1 cellular context compared by ENCODE assay signal in the genomic region with DNA sequence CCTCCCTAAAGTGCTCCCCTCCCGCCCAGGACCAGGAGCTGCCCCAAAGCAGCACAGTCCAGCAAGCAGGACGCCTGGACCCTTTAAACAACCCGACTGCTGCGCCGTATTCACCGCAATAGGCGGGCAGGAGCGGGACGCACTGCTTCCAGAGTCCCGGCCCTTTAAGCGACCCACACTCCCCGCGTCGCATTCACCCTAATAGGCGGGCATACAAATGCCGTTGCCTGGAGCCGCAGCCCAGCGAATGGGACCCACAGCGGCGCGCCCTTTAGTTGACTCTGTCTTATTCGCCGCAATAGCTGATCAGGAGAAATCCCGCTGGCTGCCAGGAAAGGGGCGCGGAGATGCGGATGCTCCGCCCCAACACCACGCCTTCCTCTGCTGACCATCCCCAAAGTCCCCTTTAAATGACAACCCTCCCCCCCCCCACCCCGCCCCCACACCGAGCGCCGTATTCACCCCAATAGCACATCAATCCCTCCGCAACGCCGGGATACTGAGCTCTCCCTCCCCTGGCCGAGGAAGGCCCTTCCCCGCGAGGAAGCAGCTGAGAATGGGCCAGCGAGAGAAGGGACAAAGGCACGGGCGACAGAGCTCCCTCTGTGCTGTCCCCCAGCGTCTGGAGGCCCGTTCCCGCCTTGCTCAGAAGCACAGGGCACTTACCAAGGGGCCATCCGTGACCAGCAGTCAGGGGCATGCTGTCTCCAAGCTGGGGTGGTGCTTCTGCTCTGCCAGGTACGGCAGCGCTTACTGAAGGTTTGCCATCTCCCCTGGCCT.
TF ChIP-seq lines count a peak whose summit lies in the region.

No MANE protein-coding gene starts in this region.

TF ChIP-seq in WTC11, 78 proteins besides CTCF, POLR2A, EP300 and RAD21 (continued from another document):
- TF ChIP-seq, protein P1, sequence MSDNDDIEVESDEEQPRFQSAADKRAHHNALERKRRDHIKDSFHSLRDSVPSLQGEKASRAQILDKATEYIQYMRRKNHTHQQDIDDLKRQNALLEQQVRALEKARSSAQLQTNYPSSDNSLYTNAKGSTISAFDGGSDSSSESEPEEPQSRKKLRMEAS (CRISPR knock-in tag; IDR thresholded peaks at IDR 0.05): peak; percentile 49; the same call in 1 of the 2 replicates
- no peak for TF ChIP-seq ZNF317 (CRISPR knock-in tag; IDR thresholded peaks at IDR 0.05; ENCODE audit: borderline replicate concordance, low read depth)
- TF ChIP-seq, protein P2, sequence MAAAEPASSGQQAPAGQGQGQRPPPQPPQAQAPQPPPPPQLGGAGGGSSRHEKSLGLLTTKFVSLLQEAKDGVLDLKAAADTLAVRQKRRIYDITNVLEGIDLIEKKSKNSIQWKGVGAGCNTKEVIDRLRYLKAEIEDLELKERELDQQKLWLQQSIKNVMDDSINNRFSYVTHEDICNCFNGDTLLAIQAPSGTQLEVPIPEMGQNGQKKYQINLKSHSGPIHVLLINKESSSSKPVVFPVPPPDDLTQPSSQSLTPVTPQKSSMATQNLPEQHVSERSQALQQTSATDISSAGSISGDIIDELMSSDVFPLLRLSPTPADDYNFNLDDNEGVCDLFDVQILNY (CRISPR knock-in tag; IDR thresholded peaks at IDR 0.05): 0 out of 2 replicates have a peak, but pooled peaks have one; percentile 53
